Comparison of ENCODE assay signal across 18 cellular contexts in genomic region chr7:40571796-40572195, GRCh38.
DNase-seq lines count a peak whose midpoint lies in the region; ATAC-seq lines count a peak whose summit lies in the region.
"Had no signal": no experiment of that assay in that cellular context is flagged by ENCODE, and none has a peak within 500 bp of the region (broad histone marks: within the 10 kb centered on the region; RNA-seq: fewer than 3 reads in every experiment).

No MANE protein-coding gene starts in this region.

- peaks cover 31% of the 10 kb centered on the region for H3F3A ChIP-seq in GM23248 (ENCODE audit: insufficient read depth)

- H3K4me3 ChIP-seq in GM23248 (no peak overlapping the region), SJCRH30 (no peak overlapping the region)
- H3K4me3 ChIP-seq in naive thymus-derived CD4-positive, alpha-beta T cell (ENCODE audit: low read length) = no peak overlapping the region
- H3K4me3 ChIP-seq: left ventricle myocardium inferior had no signal

- H3K9ac ChIP-seq in GM23248 = no peak overlapping the region

- whole genome bisulfite sequencing in GM23248 (ENCODE audit: low coverage in 1 of 2, low lambda C conversion rate in 2 of 2, missing lambda C conversion rate in 2 of 2), 2 experiments = 2 to 3% methylated on average over 5 of the region's 5 CpGs

- H3K9me3 ChIP-seq in GM23248 (ENCODE audit: low read depth) = no peaks in the 10 kb centered on the region
- no peaks in the 10 kb centered on the region for H3K9me3 ChIP-seq in SJCRH30 (replicated peaks)
- no peaks in the 10 kb centered on the region for H3K9me3 ChIP-seq in naive thymus-derived CD4-positive, alpha-beta T cell (ENCODE audit: control insufficient read depth in 2 of 3, low read length in 3 of 3)
- H3K9me3 ChIP-seq: left ventricle myocardium inferior had no signal

- H3K27ac ChIP-seq in GM23248 (peak overlapping the region; percentile 4; the same call in 1 of the 2 replicates), SJCRH30 (peak overlapping the region; percentile 75)
- no peak overlapping the region for H3K27ac ChIP-seq in naive thymus-derived CD4-positive, alpha-beta T cell (ENCODE audit: low read depth, low read length)
- H3K27ac ChIP-seq: left ventricle myocardium inferior, RWPE1 had no signal

- peak overlapping the region; percentile 24 for H3K4me2 ChIP-seq in GM23248 (ENCODE audit: unreplicated experiment)

- H3K4me1 Mint-ChIP-seq in naive thymus-derived CD4-positive, alpha-beta T cell = no peaks in the 10 kb centered on the region
- no peaks in the 10 kb centered on the region for H3K4me1 Mint-ChIP-seq in activated naive CD4-positive, alpha-beta T cell treated with anti-CD3 and anti-CD28 coated beads, Interleukin-2, amount 10 ng/mL, durations not matched to agents 7 days and 5 days
- H3K4me1 Mint-ChIP-seq: activated T-helper 17 cell treated with anti-CD3 and anti-CD28 coated beads, Interleukin-2, amount 50 U/mL, for 72 hours had no signal

- CTCF ChIA-PET in naive thymus-derived CD4-positive, alpha-beta T cell (lab: Charles Lee) = no interaction called here
- CTCF ChIA-PET in activated naive CD4-positive, alpha-beta T cell treated with anti-CD3 and anti-CD28 coated beads, Interleukin-2, amount 10 ng/mL, durations not matched to agents 7 days and 5 days (lab: Charles Lee) = no interaction called here

- H3K4me1 ChIP-seq in GM23248 (ENCODE audit: insufficient read depth) (peaks cover 23% of the 10 kb centered on the region), SJCRH30 (peaks cover 39% of the 10 kb centered on the region)
- H3K4me1 ChIP-seq in naive thymus-derived CD4-positive, alpha-beta T cell (ENCODE audit: control insufficient read depth in 2 of 2, insufficient read depth in 2 of 2, low read length in 2 of 2) = no peaks in the 10 kb centered on the region
- H3K4me1 ChIP-seq: left ventricle myocardium inferior had no signal

- POLR2A ChIA-PET in naive thymus-derived CD4-positive, alpha-beta T cell (lab: Charles Lee) = no interaction called here

- peaks cover 5% of the 10 kb centered on the region; the same call in 1 of the 2 replicates for H3K27me3 ChIP-seq in GM23248 (replicated peaks; ENCODE audit: insufficient read depth)
- H3K27me3 ChIP-seq in SJCRH30 = peaks cover 3% of the 10 kb centered on the region; the same call in 1 of the 2 replicates
- no peaks in the 10 kb centered on the region for H3K27me3 ChIP-seq in naive thymus-derived CD4-positive, alpha-beta T cell (ENCODE audit: control insufficient read depth in 2 of 2, insufficient read depth in 2 of 2, low read length in 2 of 2)

- no peaks in the 10 kb centered on the region for H3K79me2 ChIP-seq in GM23248 (ENCODE audit: insufficient read depth)

- DNase-seq in GM23248 (peak; percentile 86), SJCRH30 (peak; percentile 94 to 98), fibroblast of peridontal ligament (ENCODE audit: extremely low read depth) (peak; percentile 89), renal cortical epithelial cell (ENCODE audit: low read depth) (peak; percentile 29), NCI-H2196 (lab: John Stamatoyannopoulos, UW; ENCODE audit: unreplicated experiment) (no peak)
- DNase-seq in naive thymus-derived CD4-positive, alpha-beta T cell = no peak
- no peak for DNase-seq in activated naive CD4-positive, alpha-beta T cell treated with anti-CD3 and anti-CD28 coated beads, Interleukin-2, amount 10 ng/mL, durations not matched to agents 7 days and 5 days
- DNase-seq: activated CD4-positive, alpha-beta T cell treated with anti-CD3 and anti-CD28 coated beads, Interleukin-2, amount 50 U/mL, for 4 hours; aorta; CD8-positive, alpha-beta T cell; effector memory CD8-positive, alpha-beta T cell; left ventricle myocardium inferior; NCI-H1436; NCI-H526 treated with DMSO at 0.1 percent for 48 hours; T-helper 9 cell had no signal

- no peaks in the 10 kb centered on the region for H3K36me3 ChIP-seq in GM23248 (ENCODE audit: low read depth)
- H3K36me3 ChIP-seq in SJCRH30 = no peaks in the 10 kb centered on the region
- no peaks in the 10 kb centered on the region for H3K36me3 ChIP-seq in naive thymus-derived CD4-positive, alpha-beta T cell (ENCODE audit: control insufficient read depth in 2 of 3, insufficient read depth in 3 of 3, low read length in 3 of 3)
- H3K36me3 ChIP-seq: left ventricle myocardium inferior had no signal

- H3K36me3 Mint-ChIP-seq in naive thymus-derived CD4-positive, alpha-beta T cell = peaks cover 0 to 3% (median 0%) of the 10 kb centered on the region in 5 donors
- H3K36me3 Mint-ChIP-seq in activated naive CD4-positive, alpha-beta T cell treated with anti-CD3 and anti-CD28 coated beads, Interleukin-2, amount 10 ng/mL, durations not matched to agents 7 days and 5 days = no peaks in the 10 kb centered on the region
- H3K36me3 Mint-ChIP-seq: CD8-positive, alpha-beta T cell had no signal

- H2AFZ ChIP-seq in GM23248 = no peak overlapping the region

- intact Hi-C loops in naive thymus-derived CD4-positive, alpha-beta T cell (cut with micrococcal nuclease) = no loop called here

- no peak overlapping the region for H3K27ac Mint-ChIP-seq in naive thymus-derived CD4-positive, alpha-beta T cell
- H3K27ac Mint-ChIP-seq in activated naive CD4-positive, alpha-beta T cell treated with anti-CD3 and anti-CD28 coated beads, Interleukin-2, amount 10 ng/mL, durations not matched to agents 7 days and 5 days = no peak overlapping the region
- H3K27ac Mint-ChIP-seq: activated T-helper 17 cell treated with anti-CD3 and anti-CD28 coated beads, Interleukin-2, amount 50 U/mL, for 72 hours; CD8-positive, alpha-beta T cell; effector memory CD8-positive, alpha-beta T cell had no signal

- H3K9me3 Mint-ChIP-seq in naive thymus-derived CD4-positive, alpha-beta T cell = peaks cover 0 to 5% (median 0%) of the 10 kb centered on the region in 11 donors
- no peaks in the 10 kb centered on the region for H3K9me3 Mint-ChIP-seq in activated naive CD4-positive, alpha-beta T cell treated with anti-CD3 and anti-CD28 coated beads, Interleukin-2, amount 10 ng/mL, durations not matched to agents 7 days and 5 days
- H3K9me3 Mint-ChIP-seq: CD8-positive, alpha-beta T cell had no signal

- H3K27me3 Mint-ChIP-seq in naive thymus-derived CD4-positive, alpha-beta T cell = peaks cover 0 to 5% (median 0%) of the 10 kb centered on the region in 5 donors
- no peaks in the 10 kb centered on the region for H3K27me3 Mint-ChIP-seq in activated naive CD4-positive, alpha-beta T cell treated with anti-CD3 and anti-CD28 coated beads, Interleukin-2, amount 10 ng/mL, durations not matched to agents 7 days and 5 days
- H3K27me3 Mint-ChIP-seq: activated T-helper 17 cell treated with anti-CD3 and anti-CD28 coated beads, Interleukin-2, amount 50 U/mL, for 72 hours; effector memory CD8-positive, alpha-beta T cell had no signal

- H3K9me2 ChIP-seq in GM23248 (ENCODE audit: insufficient read depth) = no peaks in the 10 kb centered on the region

- H4K20me1 ChIP-seq in GM23248 (ENCODE audit: insufficient read depth) = no peaks in the 10 kb centered on the region

- no peak overlapping the region for H3K4me3 Mint-ChIP-seq in naive thymus-derived CD4-positive, alpha-beta T cell
- no peak overlapping the region for H3K4me3 Mint-ChIP-seq in activated naive CD4-positive, alpha-beta T cell treated with anti-CD3 and anti-CD28 coated beads, Interleukin-2, amount 10 ng/mL, durations not matched to agents 7 days and 5 days
- H3K4me3 Mint-ChIP-seq: activated T-helper 17 cell treated with anti-CD3 and anti-CD28 coated beads, Interleukin-2, amount 50 U/mL, for 72 hours; CD8-positive, alpha-beta T cell; effector memory CD8-positive, alpha-beta T cell had no signal

- no peak for ATAC-seq in naive thymus-derived CD4-positive, alpha-beta T cell
- ATAC-seq in GM19467 (IDR thresholded peaks at IDR 0.05; ENCODE audit: unreplicated experiment) = no peak
- ATAC-seq: activated T-helper 17 cell treated with anti-CD3 and anti-CD28 coated beads, Interleukin-2, amount 50 U/mL, for 72 hours; CD8-positive, alpha-beta T cell; effector memory CD8-positive, alpha-beta T cell had no signal

- in situ Hi-C loops in GM23248 (cut with MboI) = no loop called here

Comparison
In these comparisons a context has a peak if more than half of its experiments do, and no peak if none do; other contexts are left out.
1. DNase-seq: peak in GM23248 (single experiment), SJCRH30 (2 of 2), fibroblast of peridontal ligament (single experiment) and renal cortical epithelial cell (single experiment); none in naive thymus-derived CD4-positive, alpha-beta T cell (0 of 9), NCI-H2196 (single experiment) and activated naive CD4-positive, alpha-beta T cell treated with anti-CD3 and anti-CD28 coated beads, Interleukin-2, amount 10 ng/mL, durations not matched to agents 7 days and 5 days (single experiment).